8 cellular contexts compared by ENCODE assay signal in genomic region chr12:102120886-102121285, GRCh38. TPM values are rescaled to one million over a fixed set of nuclear protein-coding genes. Genes with fewer than 3 reads are reported as not detected.
DNase-seq lines count a peak whose midpoint lies in the region; ATAC-seq and TF ChIP-seq lines count a peak whose summit lies in the region.

No MANE protein-coding gene starts in this region.

- no peak overlapping the region for H2BK120ac ChIP-seq in trophoblast cell (ENCODE audit: insufficient read depth, low read length, poor library complexity)

- H2AK5ac ChIP-seq in trophoblast cell (ENCODE audit: low read length): no peak overlapping the region

- TF ChIP-seq CTCF in GM20000 (IDR thresholded peaks at IDR 0.05; ENCODE audit: extremely low read depth, missing control alignments) (no peak), epithelial cell of esophagus (IDR thresholded peaks at IDR 0.05; ENCODE audit: insufficient read depth, low read depth, low read length, missing control alignments) (no peak)

- H3K4me2 ChIP-seq in BLaER1 (peak overlapping the region; percentile 95), trophoblast cell (ENCODE audit: low read length) (peak overlapping the region; percentile 63)

- no peak overlapping the region for H3K23ac ChIP-seq in trophoblast cell (ENCODE audit: low read length)

- no peaks in the 10 kb centered on the region for H4K20me1 ChIP-seq in BLaER1

- H3K36me3 ChIP-seq in BLaER1 (peaks cover 44% of the 10 kb centered on the region), trophoblast cell (ENCODE audit: control insufficient read depth in 1 of 2, insufficient read depth in 2 of 2, low read length in 2 of 2) (peaks cover 5% of the 10 kb centered on the region in 2 experiments)

- peaks cover 9% of the 10 kb centered on the region for H3K79me1 ChIP-seq in trophoblast cell (ENCODE audit: low read length)

- H3K79me2 ChIP-seq in trophoblast cell (ENCODE audit: control insufficient read depth, insufficient read depth, low read length, poor library complexity): peaks cover 2% of the 10 kb centered on the region

- no peaks in the 10 kb centered on the region for H3K27me3 ChIP-seq in BLaER1
- H3K27me3 ChIP-seq in trophoblast cell (ENCODE audit: insufficient read depth, low read length): no peaks in the 10 kb centered on the region

- H3K4me3 ChIP-seq in BLaER1: peak overlapping the region; percentile 70
- H3K4me3 ChIP-seq in epithelial cell of esophagus (ENCODE audit: low read length): peak overlapping the region; percentile 82
- H3K4me3 ChIP-seq in trophoblast cell (ENCODE audit: low read depth, low read length): no peak overlapping the region

- 88% methylated on average over 1 of the region's 4 CpGs for WGBS in trophoblast cell (ENCODE audit: extremely low coverage, insufficient coverage, insufficient read length)

- H3K4me1 ChIP-seq in BLaER1 (peaks cover 36% of the 10 kb centered on the region), trophoblast cell (ENCODE audit: control insufficient read depth in 1 of 2, insufficient read depth in 2 of 2, low read length in 2 of 2) (peaks cover 3 to 4% of the 10 kb centered on the region in 2 experiments)

- no peak overlapping the region for H3K14ac ChIP-seq in trophoblast cell (ENCODE audit: low read length)

- peak overlapping the region; percentile 79 for H3K9ac ChIP-seq in BLaER1
- no peak overlapping the region for H3K9ac ChIP-seq in trophoblast cell (ENCODE audit: low read length)

- H2AFZ ChIP-seq in trophoblast cell (ENCODE audit: insufficient read depth, low read length, poor library complexity): no peak overlapping the region

- H4K91ac ChIP-seq in trophoblast cell (ENCODE audit: low read depth, low read length): no peak overlapping the region

- H4K12ac ChIP-seq in trophoblast cell (ENCODE audit: low read depth, low read length): no peak overlapping the region

- DNase-seq in GM20000 (ENCODE audit: low spot score) (peak; percentile 10), RPMI8226 (peak; percentile 11), epithelial cell of esophagus (ENCODE audit: low read depth) (peak; percentile 66), trophoblast cell (no peak), DMS153 (lab: John Stamatoyannopoulos, UW) (no peak), GM19238 (ENCODE audit: insufficient read length, low spot score) (no peak)

- H3K18ac ChIP-seq in trophoblast cell (ENCODE audit: low read length): no peak overlapping the region

- ATAC-seq in GM18867 (IDR thresholded peaks at IDR 0.05; ENCODE audit: unreplicated experiment): no peak

- no peak overlapping the region for H3K4ac ChIP-seq in trophoblast cell (ENCODE audit: low read depth, low read length)

- H3K27ac ChIP-seq in BLaER1 (peak overlapping the region; percentile 79), trophoblast cell (ENCODE audit: low read depth, low read length) (peak overlapping the region; percentile 72)

- no peak overlapping the region for H4K8ac ChIP-seq in trophoblast cell (ENCODE audit: low read depth, low read length)

- no peaks in the 10 kb centered on the region for H3K9me3 ChIP-seq in BLaER1
- H3K9me3 ChIP-seq in trophoblast cell (ENCODE audit: insufficient read depth, low read depth, low read length): no peaks in the 10 kb centered on the region

- H2BK5ac ChIP-seq in trophoblast cell (ENCODE audit: low read depth, low read length, poor library complexity): no peak overlapping the region

- H2BK12ac ChIP-seq in trophoblast cell (ENCODE audit: low read length): no peak overlapping the region

RNA-seq across cellular contexts. Expression of gene PARPBP, which starts 0.9 kb away (rescaled TPM):
- polyA plus RNA-seq in trophoblast cell (2013): 9.0 and 10.0 TPM in 2 replicates

RNA-seq across cellular contexts. Expression of gene NUP37, which starts 1.0 kb away (rescaled TPM):
- polyA plus RNA-seq in trophoblast cell (2013): 48.9 and 50.9 TPM in 2 replicates

RNA-seq across cellular contexts. Expression of gene WASHC3, which starts 59.1 kb away (rescaled TPM):
- polyA plus RNA-seq in trophoblast cell (2013): 38.8 and 42.9 TPM in 2 replicates

Comparison
In these comparisons a context has a peak if more than half of its experiments do, and no peak if none do; other contexts are left out.
1. DNase-seq: peak in GM20000 (single experiment), RPMI8226 (single experiment) and epithelial cell of esophagus (single experiment); none in trophoblast cell (0 of 2), DMS153 (single experiment) and GM19238 (single experiment).